ENCODE assay signal across 8 cellular contexts in the genomic region with DNA sequence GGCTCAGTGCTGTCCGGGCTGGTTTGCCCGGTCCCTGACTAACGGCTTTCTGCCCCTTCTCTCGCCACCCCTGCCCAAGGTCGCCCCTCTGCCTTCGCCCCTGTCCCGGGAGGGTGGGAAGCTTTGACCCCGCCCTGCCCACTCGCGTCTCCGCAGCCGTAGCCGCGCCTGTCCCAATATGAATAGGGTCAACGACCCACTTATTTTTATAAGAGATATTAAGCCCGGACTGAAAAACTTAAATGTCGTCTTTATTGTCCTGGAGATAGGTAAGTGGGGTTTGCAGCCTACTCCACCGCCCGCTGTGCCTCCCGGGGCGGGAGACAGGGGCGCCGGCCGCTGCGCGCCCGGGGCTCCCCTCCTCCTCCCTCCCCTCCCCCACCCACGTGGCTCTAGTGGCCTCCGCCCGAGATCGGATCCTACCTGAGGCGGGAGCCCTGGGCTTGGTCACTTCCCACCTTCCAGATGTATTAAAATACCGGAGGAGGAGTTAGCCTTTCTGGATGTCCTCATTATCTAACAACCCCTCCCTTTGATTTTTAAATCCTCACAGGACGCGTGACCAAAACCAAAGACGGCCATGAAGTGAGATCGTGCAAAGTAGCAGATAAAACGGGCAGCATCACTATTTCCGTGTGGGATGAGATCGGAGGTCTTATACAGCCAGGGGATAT. TPM values are rescaled to one million over a fixed set of nuclear protein-coding genes. Genes with fewer than 3 reads are reported as not detected.
DNase-seq lines count a peak whose midpoint lies in the region; ATAC-seq and TF ChIP-seq lines count a peak whose summit lies in the region.

No MANE protein-coding gene starts in this region.

- H3K4me3 Mint-ChIP-seq in activated naive CD4-positive, alpha-beta T cell treated with anti-CD3 and anti-CD28 coated beads, Interleukin-2, amount 50 U/mL, for 24 hours: peak overlapping the region; percentile 92

- peak; percentile 81 for DNase-seq in NK-92 treated with Interleukin-12 subunit alpha and Interleukin-12 subunit beta, amount 100 ng/mL, for 24 hours (lab: John Stamatoyannopoulos, UW)
- no peak for DNase-seq in NK-92 (lab: John Stamatoyannopoulos, UW; ENCODE audit: unreplicated experiment)
- DNase-seq in SK-MEL-5 (ENCODE audit: low read depth, low spot score): peak; percentile 51
- DNase-seq in left ventricle myocardium inferior: peak; percentile 50
- peak; percentile 81 for DNase-seq in sciatic nerve (ENCODE audit: low spot score)
- DNase-seq in GOT3 (lab: John Stamatoyannopoulos, UW): no peak

- no peaks in the 10 kb centered on the region for H3K27me3 Mint-ChIP-seq in activated naive CD4-positive, alpha-beta T cell treated with anti-CD3 and anti-CD28 coated beads, Interleukin-2, amount 50 U/mL, for 24 hours

- H3K9me3 ChIP-seq in left ventricle myocardium inferior (replicated peaks): no peaks in the 10 kb centered on the region

- no peaks in the 10 kb centered on the region for H3K36me3 ChIP-seq in left ventricle myocardium inferior

- H3K4me1 Mint-ChIP-seq in activated naive CD4-positive, alpha-beta T cell treated with anti-CD3 and anti-CD28 coated beads, Interleukin-2, amount 50 U/mL, for 24 hours: peaks cover 52% of the 10 kb centered on the region

- peak overlapping the region; percentile 94 for H3K27ac ChIP-seq in left ventricle myocardium inferior (replicated peaks)

- peak; percentile 5 for ATAC-seq in HG03066 (IDR thresholded peaks at IDR 0.05; ENCODE audit: low read depth, unreplicated experiment)
- ATAC-seq in sciatic nerve: peak; percentile 27

- H3K4me1 ChIP-seq in left ventricle myocardium inferior: peaks cover 23% of the 10 kb centered on the region

- peaks cover 21% of the 10 kb centered on the region for H3K36me3 Mint-ChIP-seq in activated naive CD4-positive, alpha-beta T cell treated with anti-CD3 and anti-CD28 coated beads, Interleukin-2, amount 50 U/mL, for 24 hours

- H3K4me3 ChIP-seq in left ventricle myocardium inferior: peak overlapping the region; percentile 84

- H3K9me3 Mint-ChIP-seq in activated naive CD4-positive, alpha-beta T cell treated with anti-CD3 and anti-CD28 coated beads, Interleukin-2, amount 50 U/mL, for 24 hours: no peaks in the 10 kb centered on the region

- TF ChIP-seq CTCF in left ventricle myocardium inferior (IDR thresholded peaks at IDR 0.05; ENCODE audit: borderline replicate concordance): no peak

- no peaks in the 10 kb centered on the region for H3K27me3 ChIP-seq in left ventricle myocardium inferior (ENCODE audit: low read depth)

- intact Hi-C loops in left ventricle myocardium inferior (cut with micrococcal nuclease) (no loop called here), sciatic nerve (cut with DNase I) (no loop called here)

- H3K27ac Mint-ChIP-seq in activated naive CD4-positive, alpha-beta T cell treated with anti-CD3 and anti-CD28 coated beads, Interleukin-2, amount 50 U/mL, for 24 hours: peak overlapping the region; percentile 99

- in situ Hi-C loops in SK-MEL-5 (cut with HindIII; ENCODE audit: low pct_unique_long_range_greater_than_20kb, low sequenced_read_pairs): no loop called here

RNA-seq across cellular contexts. Expression of gene NABP1, which starts 0.6 kb away (rescaled TPM):
- 25.9 and 27.7 TPM in 2 replicates for total RNA-seq in SK-MEL-5 (2014; rRNA removed; shearing (Covaris generic))
- polyA plus RNA-seq in SK-MEL-5 (2015; cell fraction: cytosol; rRNA removed): 7.8 and 8.8 TPM in 2 replicates
- 194 and 217 TPM in 2 replicates for polyA plus RNA-seq in SK-MEL-5 (2015; cell fraction: nucleus; rRNA removed)
- total RNA-seq in left ventricle myocardium inferior (3.3 TPM), sciatic nerve (64.3 TPM)

Comparison
In these comparisons a context has a peak if more than half of its experiments do, and no peak if none do; other contexts are left out.
1. DNase-seq: peak in NK-92 treated with Interleukin-12 subunit alpha and Interleukin-12 subunit beta, amount 100 ng/mL, for 24 hours (single experiment), SK-MEL-5 (single experiment), left ventricle myocardium inferior (single experiment) and sciatic nerve (single experiment); none in NK-92 (single experiment) and GOT3 (single experiment).